In genomic region chr12:52354197-52354596, GRCh38 we compare ENCODE assay signal across 1 cellular context.
TF ChIP-seq lines count a peak whose summit lies in the region.

No MANE protein-coding gene starts in this region.

TF ChIP-seq in K562, 482 proteins besides CTCF, POLR2A, EP300 and RAD21:
- TF ChIP-seq NFIC (IDR thresholded peaks at IDR 0.05) (peak; percentile 52), LARP7 (IDR thresholded peaks at IDR 0.05) (no peak)
- TF ChIP-seq, protein P1, sequence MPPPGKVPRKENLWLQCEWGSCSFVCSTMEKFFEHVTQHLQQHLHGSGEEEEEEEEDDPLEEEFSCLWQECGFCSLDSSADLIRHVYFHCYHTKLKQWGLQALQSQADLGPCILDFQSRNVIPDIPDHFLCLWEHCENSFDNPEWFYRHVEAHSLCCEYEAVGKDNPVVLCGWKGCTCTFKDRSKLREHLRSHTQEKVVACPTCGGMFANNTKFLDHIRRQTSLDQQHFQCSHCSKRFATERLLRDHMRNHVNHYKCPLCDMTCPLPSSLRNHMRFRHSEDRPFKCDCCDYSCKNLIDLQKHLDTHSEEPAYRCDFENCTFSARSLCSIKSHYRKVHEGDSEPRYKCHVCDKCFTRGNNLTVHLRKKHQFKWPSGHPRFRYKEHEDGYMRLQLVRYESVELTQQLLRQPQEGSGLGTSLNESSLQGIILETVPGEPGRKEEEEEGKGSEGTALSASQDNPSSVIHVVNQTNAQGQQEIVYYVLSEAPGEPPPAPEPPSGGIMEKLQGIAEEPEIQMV (tag; conservative IDR thresholded peaks at IDR 0.05; ENCODE audit: low read depth), result no peak
- TF ChIP-seq, protein P2, sequence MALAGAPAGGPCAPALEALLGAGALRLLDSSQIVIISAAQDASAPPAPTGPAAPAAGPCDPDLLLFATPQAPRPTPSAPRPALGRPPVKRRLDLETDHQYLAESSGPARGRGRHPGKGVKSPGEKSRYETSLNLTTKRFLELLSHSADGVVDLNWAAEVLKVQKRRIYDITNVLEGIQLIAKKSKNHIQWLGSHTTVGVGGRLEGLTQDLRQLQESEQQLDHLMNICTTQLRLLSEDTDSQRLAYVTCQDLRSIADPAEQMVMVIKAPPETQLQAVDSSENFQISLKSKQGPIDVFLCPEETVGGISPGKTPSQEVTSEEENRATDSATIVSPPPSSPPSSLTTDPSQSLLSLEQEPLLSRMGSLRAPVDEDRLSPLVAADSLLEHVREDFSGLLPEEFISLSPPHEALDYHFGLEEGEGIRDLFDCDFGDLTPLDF (CRISPR knock-in tag; IDR thresholded peaks at IDR 0.05), result no peak
